ENCODE assay signal across 9 cellular contexts in the genomic region with DNA sequence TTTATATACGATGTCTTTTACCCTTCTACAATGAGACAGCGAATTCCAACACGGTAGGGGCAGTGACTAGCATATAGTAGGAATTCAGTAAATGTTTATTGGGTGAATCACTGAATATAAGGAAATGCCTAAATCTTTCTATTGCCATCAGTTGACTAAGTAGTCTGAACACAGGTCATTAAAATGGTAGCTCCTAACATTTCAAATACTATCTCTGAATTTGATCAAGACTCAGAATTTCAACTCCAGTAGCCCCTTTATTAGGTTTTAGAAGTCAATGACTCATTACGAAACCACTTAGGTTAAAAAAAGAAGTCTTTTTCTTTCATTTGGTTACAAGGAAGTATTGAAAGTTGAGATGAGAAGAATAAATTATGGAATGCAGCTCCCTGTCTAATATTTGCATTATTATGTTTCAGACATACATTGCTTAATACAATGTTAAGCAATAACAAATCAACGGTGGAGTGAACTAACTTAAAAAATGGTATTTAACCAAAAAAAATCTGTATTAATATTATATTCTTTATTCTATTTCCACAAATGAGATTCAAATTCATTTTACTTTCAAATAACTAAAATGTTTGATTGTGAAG.
A peak's percentile ranks its signal among the peaks of the same experiment; 100 is the strongest.
DNase-seq lines count a peak whose midpoint lies in the region; TF ChIP-seq lines count a peak whose summit lies in the region.
"Had no signal": no experiment of that assay in that cellular context is flagged by ENCODE, and none has a peak within 500 bp of the region (broad histone marks: within the 10 kb centered on the region; RNA-seq: fewer than 3 reads in every experiment).

No MANE protein-coding gene starts in this region.

- H3K9me3 ChIP-seq in SJCRH30 (replicated peaks) (no peaks in the 10 kb centered on the region), smooth muscle cell (replicated peaks; ENCODE audit: low read depth) (no peaks in the 10 kb centered on the region)

- no peak for TF ChIP-seq CTCF in smooth muscle cell (IDR thresholded peaks at IDR 0.05; ENCODE audit: borderline replicate concordance, insufficient read depth, poor library complexity, severe bottlenecking)

- peak; percentile 16 for DNase-seq in H4 (ENCODE audit: low spot score)
- DNase-seq in SJCRH30, result no peak
- peak; percentile 26 for DNase-seq in fibroblast of peridontal ligament (ENCODE audit: extremely low read depth)
- no peak for DNase-seq in smooth muscle cell (lab: John Stamatoyannopoulos, UW; ENCODE audit: unreplicated experiment)
- DNase-seq in retina, result no peak
- DNase-seq in NCI-H345 treated with DMSO at 0.1 percent for 48 hours (lab: John Stamatoyannopoulos, UW; ENCODE audit: unreplicated experiment), result no peak
- no peak for DNase-seq in AG08396 (ENCODE audit: low spot score)
- DNase-seq: islet precursor cell, NCI-H1436 treated with DMSO at 0.1 percent for 48 hours had no signal

- H3K36me3 ChIP-seq in SJCRH30 (no peaks in the 10 kb centered on the region), smooth muscle cell (ENCODE audit: low read depth) (no peaks in the 10 kb centered on the region)

- 67% methylated on average over 5 of the region's 5 CpGs for WGBS in smooth muscle cell (ENCODE audit: low lambda C conversion rate)

- no peaks in the 10 kb centered on the region for H3K79me2 ChIP-seq in smooth muscle cell (ENCODE audit: low read depth)

- H3K9ac ChIP-seq in smooth muscle cell (ENCODE audit: low read depth), result no peak overlapping the region

- no peak overlapping the region for H2AFZ ChIP-seq in smooth muscle cell (ENCODE audit: low read depth)

- H4K20me1 ChIP-seq in smooth muscle cell (ENCODE audit: low read depth), result no peaks in the 10 kb centered on the region

- no peaks in the 10 kb centered on the region for H3K27me3 ChIP-seq in SJCRH30
- no peaks in the 10 kb centered on the region for H3K27me3 ChIP-seq in smooth muscle cell (ENCODE audit: low read depth)

- peak overlapping the region; percentile 9 for H3K4me2 ChIP-seq in smooth muscle cell

- no peaks in the 10 kb centered on the region for H3F3A ChIP-seq in smooth muscle cell (ENCODE audit: low read depth)

- peaks cover 6% of the 10 kb centered on the region; the same call in 1 of the 2 replicates for H3K4me1 ChIP-seq in SJCRH30
- H3K4me1 ChIP-seq in smooth muscle cell (ENCODE audit: low read depth), result no peaks in the 10 kb centered on the region

- H3K4me3 ChIP-seq in SJCRH30 (no peak overlapping the region), smooth muscle cell (no peak overlapping the region)

- H3K27ac ChIP-seq in SJCRH30 (peak overlapping the region; percentile 4; the same call in 1 of the 2 replicates), smooth muscle cell (ENCODE audit: low read depth) (no peak overlapping the region)

Comparison
In these comparisons a context has a peak if more than half of its experiments do, and no peak if none do; other contexts are left out.
1. DNase-seq: peak in H4 (single experiment) and fibroblast of peridontal ligament (single experiment); none in SJCRH30 (0 of 2), smooth muscle cell (single experiment), retina (single experiment), NCI-H345 treated with DMSO at 0.1 percent for 48 hours (single experiment) and AG08396 (single experiment).